8 cellular contexts compared by ENCODE assay signal in genomic region chr1:15702722-15703550, GRCh38. TPM values are rescaled to one million over a fixed set of nuclear protein-coding genes. Genes with fewer than 3 reads are reported as not detected.
DNase-seq lines count a peak whose midpoint lies in the region; ATAC-seq and TF ChIP-seq lines count a peak whose summit lies in the region.

No MANE protein-coding gene starts in this region.

- TF ChIP-seq CTCF in HFF-Myc (IDR thresholded peaks at IDR 0.05; ENCODE audit: low read depth, low read length, missing control alignments) (peak; percentile 25), MCF 10A (IDR thresholded peaks at IDR 0.05; ENCODE audit: unreplicated experiment) (no peak), GM10248 (IDR thresholded peaks at IDR 0.05; ENCODE audit: control extremely low read depth, extremely low read depth, low read depth, missing control alignments) (no peak)

- no peak for ATAC-seq in stimulated activated naive B cell treated with anti-CD40 and anti-IgM and Interleukin-4, amounts not matched to agents 10 μg/mL and 1 μg/mL and 100 μg/mL, for 72 hours (replicated peaks)

- POLR2A ChIA-PET in MCF 10A (lab: Yijun Ruan, JAX) (interaction anchor here (0.6 to 3.3 kb wide), 9 partner anchors 12 to 1981 kb away, joined by 3 to 24 read pairs (median 3); no protein-coding TSS in a partner anchor), GM10248 (lab: Yijun Ruan, JAX) (no interaction called here)

- H3K9me3 Mint-ChIP-seq in MCF 10A (ENCODE audit: unreplicated experiment), result no peaks in the 10 kb centered on the region
- H3K9me3 Mint-ChIP-seq in stimulated activated naive B cell treated with anti-CD40 and anti-IgM and Interleukin-4, amounts not matched to agents 10 μg/mL and 1 μg/mL and 100 μg/mL, for 72 hours, result no peaks in the 10 kb centered on the region

- intact Hi-C loops in MCF 10A (cut with micrococcal nuclease), result loop anchor here (1.0 to 5.0 kb wide), 2 partner anchors 86 to 108 kb away; partner anchors contain the start of gene DDI2

- H3K27me3 Mint-ChIP-seq in MCF 10A (ENCODE audit: insufficient read depth, unreplicated experiment), result no peaks in the 10 kb centered on the region
- no peaks in the 10 kb centered on the region for H3K27me3 Mint-ChIP-seq in stimulated activated naive B cell treated with anti-CD40 and anti-IgM and Interleukin-4, amounts not matched to agents 10 μg/mL and 1 μg/mL and 100 μg/mL, for 72 hours

- H3K4me1 Mint-ChIP-seq in MCF 10A (ENCODE audit: insufficient read depth, unreplicated experiment), result peaks cover 20% of the 10 kb centered on the region
- H3K4me1 Mint-ChIP-seq in stimulated activated naive B cell treated with anti-CD40 and anti-IgM and Interleukin-4, amounts not matched to agents 10 μg/mL and 1 μg/mL and 100 μg/mL, for 72 hours, result peaks cover 25 to 49% of the 10 kb centered on the region in 2 donors

- H3K36me3 Mint-ChIP-seq in MCF 10A (ENCODE audit: insufficient read depth, unreplicated experiment), result peaks cover 15% of the 10 kb centered on the region
- peaks cover 18 to 44% of the 10 kb centered on the region in 2 donors for H3K36me3 Mint-ChIP-seq in stimulated activated naive B cell treated with anti-CD40 and anti-IgM and Interleukin-4, amounts not matched to agents 10 μg/mL and 1 μg/mL and 100 μg/mL, for 72 hours

- DNase-seq in HFF-Myc (ENCODE audit: extremely low read depth, low read depth) (no peak), MCF 10A (ENCODE audit: unreplicated experiment) (peak; percentile 45), islet precursor cell (peak; percentile 78), GM10248 (ENCODE audit: extremely low spot score) (no peak), T1000 (lab: John Stamatoyannopoulos, UW) (no peak), NCI-H526 treated with DMSO at 0.1 percent for 48 hours (lab: John Stamatoyannopoulos, UW) (no peak), NCI-H510A treated with DMSO at 0.1 percent for 48 hours (lab: John Stamatoyannopoulos, UW) (no peak)
- DNase-seq in stimulated activated naive B cell treated with anti-CD40 and anti-IgM and Interleukin-4, amounts not matched to agents 10 μg/mL and 1 μg/mL and 100 μg/mL, for 72 hours, result no peak

- H3K27ac Mint-ChIP-seq in MCF 10A (ENCODE audit: low read depth, unreplicated experiment), result peak overlapping the region; percentile 96
- peak overlapping the region; percentile 65 for H3K27ac Mint-ChIP-seq in stimulated activated naive B cell treated with anti-CD40 and anti-IgM and Interleukin-4, amounts not matched to agents 10 μg/mL and 1 μg/mL and 100 μg/mL, for 72 hours

- CTCF ChIA-PET in MCF 10A (lab: Yijun Ruan, JAX) (interaction anchor here (0.6 to 2.1 kb wide), 9 partner anchors 8 to 1775 kb away, joined by 3 to 8 read pairs (median 4); no protein-coding TSS in a partner anchor), GM10248 (lab: Yijun Ruan, JAX) (interaction anchor here (0.8 to 1.1 kb wide), 2 partner anchors 9 to 129 kb away, joined by 3 to 5 read pairs; no protein-coding TSS in a partner anchor)

- peak overlapping the region; percentile 29 for H3K4me3 Mint-ChIP-seq in MCF 10A (ENCODE audit: unreplicated experiment)
- no peak overlapping the region for H3K4me3 Mint-ChIP-seq in stimulated activated naive B cell treated with anti-CD40 and anti-IgM and Interleukin-4, amounts not matched to agents 10 μg/mL and 1 μg/mL and 100 μg/mL, for 72 hours

- no peak overlapping the region; the same call in 1 of the 2 replicates for H3K4me3 ChIP-seq in HFF-Myc (replicated peaks; ENCODE audit: low read depth, low read length)

- no TSS peak for BruUV-seq in MCF 10A (replicated peaks; lab: Mats Ljungman, UMichigan)

RNA-seq across cellular contexts. Expression of gene PLEKHM2, which starts 18.8 kb away (rescaled TPM):
- total RNA-seq in MCF 10A (2022), result 51.5 and 65.8 TPM in 2 replicates

RNA-seq across cellular contexts. Expression of gene SLC25A34, which starts 33.1 kb away (rescaled TPM):
- 0.79 and 1.3 TPM in 2 replicates for total RNA-seq in MCF 10A (2022)

RNA-seq across cellular contexts. Expression of gene TMEM82, which starts 39.4 kb away (rescaled TPM):
- total RNA-seq in MCF 10A (2022), result not detected in 2 replicates

RNA-seq across cellular contexts. Expression of gene FBLIM1, which starts 55.7 kb away (rescaled TPM):
- 78.2 and 101 TPM in 2 replicates for total RNA-seq in MCF 10A (2022)

Comparison
In these comparisons a context has a peak if more than half of its experiments do, and no peak if none do; other contexts are left out.
1. DNase-seq: peak in MCF 10A (single experiment) and islet precursor cell (single experiment); none in HFF-Myc (single experiment), stimulated activated naive B cell treated with anti-CD40 and anti-IgM and Interleukin-4, amounts not matched to agents 10 μg/mL and 1 μg/mL and 100 μg/mL, for 72 hours (single experiment), GM10248 (single experiment), T1000 (single experiment), NCI-H526 treated with DMSO at 0.1 percent for 48 hours (single experiment) and NCI-H510A treated with DMSO at 0.1 percent for 48 hours (single experiment).